8 cellular contexts compared by ENCODE assay signal in genomic region chr1:225987491-225988316, GRCh38. TPM values are rescaled to one million over a fixed set of nuclear protein-coding genes. Genes with fewer than 3 reads are reported as not detected.
A peak's percentile ranks its signal among the peaks of the same experiment; 100 is the strongest.
DNase-seq lines count a peak whose midpoint lies in the region; ATAC-seq, FAIRE-seq and TF ChIP-seq lines count a peak whose summit lies in the region.

No MANE protein-coding gene starts in this region.

- peak; percentile 96 for FAIRE-seq in G401.6 (lab: Jason Lieb, UNC)

- H3K9me3 ChIP-seq in T-helper 17 cell (ENCODE audit: control insufficient read depth, low read length, poor library complexity, severe bottlenecking) (no peaks in the 10 kb centered on the region), stomach (no peaks in the 10 kb centered on the region)

- no peaks in the 10 kb centered on the region for H3K27me3 ChIP-seq in stomach

- no peak overlapping the region for H3K4me3 ChIP-seq in stomach

- H3K36me3 ChIP-seq in stomach, result peaks cover 57 to 100% (median 99%) of the 10 kb centered on the region in 4 donors

- ATAC-seq in T-helper 17 cell, result peak; percentile 60

- TF ChIP-seq EP300 in stomach (IDR thresholded peaks at IDR 0.05), result no peak

- H3K27ac Mint-ChIP-seq in T-helper 17 cell, result peak overlapping the region; percentile 51

- DNase-seq in LoVo (ENCODE audit: low spot score) (peak; percentile 49), T-helper 17 cell (no peak), foreskin melanocyte (peak; percentile 26), stomach (no peak)
- no peak for DNase-seq in activated CD4-positive, alpha-beta T cell treated with anti-CD3 and anti-CD28 coated beads for 48 hours
- no peak for DNase-seq in activated T-cell treated with anti-CD3 and anti-CD28 coated beads, Interleukin-2, amount 50 U/mL, for 1 hour
- DNase-seq in activated effector memory CD4-positive, alpha-beta T cell treated with anti-CD3 and anti-CD28 coated beads, Interleukin-2, amount 50 U/mL, for 16 hours, result no peak

- H3K4me3 Mint-ChIP-seq in T-helper 17 cell, result no peak overlapping the region

- H3K4me1 Mint-ChIP-seq in T-helper 17 cell, result peaks cover 27% of the 10 kb centered on the region

- H3K4me1 ChIP-seq in stomach, result peaks cover 0 to 9% (median 8%) of the 10 kb centered on the region in 4 donors

- H3K27me3 Mint-ChIP-seq in T-helper 17 cell, result no peaks in the 10 kb centered on the region

- intact Hi-C loops in stomach (cut with DNase I; ENCODE audit: low total_unique reads), result no loop called here

- H3K27ac ChIP-seq in stomach, result no peak overlapping the region

- WGBS in stomach, 5 donors, result 73 to 82% (median 75%) methylated on average over 7 of the region's 7 CpGs

- peaks cover 6% of the 10 kb centered on the region for H3K36me3 Mint-ChIP-seq in T-helper 17 cell (ENCODE audit: low read depth)

- no peak for TF ChIP-seq POLR2A in stomach (IDR thresholded peaks at IDR 0.05)

- peak in 5 of 7 experiments; percentile 48 to 79 (median 61) for TF ChIP-seq CTCF in stomach (IDR thresholded peaks at IDR 0.05)

RNA-seq across cellular contexts. Expression of gene SDE2, which starts 11.4 kb away (rescaled TPM):
- 10 to 100 TPM; 31.7 to 37.6 TPM for total RNA-seq in T-helper 17 cell
- 10 to 100 TPM in 2 of 5 donors, 1 to 10 TPM in 3; 4.0 to 40.2 (median 9.0) TPM for total RNA-seq in stomach
- polyA plus RNA-seq in stomach, result 1 to 10 TPM; 4.9 to 7.6 (median 7.6) TPM

RNA-seq across cellular contexts. Expression of gene LEFTY2, which starts 46.7 kb away (rescaled TPM):
- total RNA-seq in T-helper 17 cell, result not detected
- 100 to 1,000 TPM in 1 of 5 donors, under 1 TPM in 1, not detected in 3; 0.18 to 138 TPM for total RNA-seq in stomach
- polyA plus RNA-seq in stomach, result under 1 TPM in 1 of 3 donors, not detected in 2; 0.13 TPM

Comparison
In these comparisons a context has a peak if more than half of its experiments do, and no peak if none do; other contexts are left out.
1. DNase-seq: peak in LoVo (single experiment) and foreskin melanocyte (single experiment); none in T-helper 17 cell (0 of 3), stomach (single experiment), activated CD4-positive, alpha-beta T cell treated with anti-CD3 and anti-CD28 coated beads for 48 hours (single experiment), activated T-cell treated with anti-CD3 and anti-CD28 coated beads, Interleukin-2, amount 50 U/mL, for 1 hour (single experiment) and activated effector memory CD4-positive, alpha-beta T cell treated with anti-CD3 and anti-CD28 coated beads, Interleukin-2, amount 50 U/mL, for 16 hours (single experiment).